In genomic region chr17:7951143-7951792, GRCh38 we compare ENCODE assay signal across 11 cellular contexts. TPM values are rescaled to one million over a fixed set of nuclear protein-coding genes. Genes with fewer than 3 reads are reported as not detected.
DNase-seq lines count a peak whose midpoint lies in the region; ATAC-seq and TF ChIP-seq lines count a peak whose summit lies in the region.
"Had no signal": no experiment of that assay in that cellular context is flagged by ENCODE, and none has a peak within 500 bp of the region (broad histone marks: within the 10 kb centered on the region; RNA-seq: fewer than 3 reads in every experiment).

No MANE protein-coding gene starts in this region.

- H3K4me3 ChIP-seq in OCI-LY3 (ENCODE audit: low read length) (no peak overlapping the region), stomach smooth muscle (ENCODE audit: low read length in 2 of 2) (peak overlapping the region in 1 of 2 donors; percentile 9), A673 (ENCODE audit: low read depth, low read length, poor library complexity, severe bottlenecking) (no peak overlapping the region)

- no peak overlapping the region for H3K27ac Mint-ChIP-seq in endothelial cell (ENCODE audit: unreplicated experiment)
- H3K27ac Mint-ChIP-seq: natural killer cell had no signal

- TF ChIP-seq CTCF in OCI-LY3 (IDR thresholded peaks at IDR 0.05; ENCODE audit: low read depth, low read length) (no peak), endothelial cell (IDR thresholded peaks at IDR 0.05; ENCODE audit: unreplicated experiment) (no peak), A673 (conservative IDR thresholded peaks at IDR 0.05; ENCODE audit: low read depth, low read length) (no peak)

- POLR2A ChIA-PET in A673 (lab: Charles Lee; ENCODE audit: low non-redundant PET): no interaction called here

- H3K4me1 ChIP-seq in OCI-LY3 (ENCODE audit: low read length) (peaks cover 28% of the 10 kb centered on the region), stomach smooth muscle (ENCODE audit: control insufficient read depth, insufficient read depth, low read length) (peaks cover 16% of the 10 kb centered on the region), A673 (ENCODE audit: insufficient read depth, low read length, poor library complexity, severe bottlenecking) (no peaks in the 10 kb centered on the region)

- H3K79me2 ChIP-seq in OCI-LY3 (ENCODE audit: low read length): no peaks in the 10 kb centered on the region

- no peaks in the 10 kb centered on the region for H3K9me3 Mint-ChIP-seq in endothelial cell (ENCODE audit: unreplicated experiment)
- H3K9me3 Mint-ChIP-seq: natural killer cell had no signal

- peak overlapping the region; percentile 39 for H3K4me2 ChIP-seq in OCI-LY3 (ENCODE audit: low read length)

- H3K27ac ChIP-seq in OCI-LY3 (ENCODE audit: low read length): peak overlapping the region; percentile 14; the same call in 1 of the 2 replicates
- peak overlapping the region; percentile 76 for H3K27ac ChIP-seq in stomach smooth muscle (ENCODE audit: low read length)
- no peak overlapping the region for H3K27ac ChIP-seq in A673 (ENCODE audit: low read depth, low read length, poor library complexity, severe bottlenecking)

- intact Hi-C loops in A673 (cut with micrococcal nuclease; ENCODE audit: unreplicated experiment): no loop called here

- CTCF ChIA-PET in A673 (lab: Charles Lee): no interaction called here

- H3K27me3 Mint-ChIP-seq in endothelial cell (ENCODE audit: unreplicated experiment): no peaks in the 10 kb centered on the region

- peak overlapping the region; percentile 16 for H3K4me3 Mint-ChIP-seq in endothelial cell (ENCODE audit: unreplicated experiment)
- H3K4me3 Mint-ChIP-seq: natural killer cell had no signal

- no peaks in the 10 kb centered on the region for H3K9me3 ChIP-seq in OCI-LY3 (ENCODE audit: insufficient read depth, low read length)
- no peaks in the 10 kb centered on the region for H3K9me3 ChIP-seq in stomach smooth muscle (ENCODE audit: control insufficient read depth in 2 of 2, low read length in 2 of 2)
- H3K9me3 ChIP-seq in A673 (ENCODE audit: low read depth, low read length, poor library complexity, severe bottlenecking): no peaks in the 10 kb centered on the region

- peaks cover 38% of the 10 kb centered on the region for H3K36me3 Mint-ChIP-seq in endothelial cell (ENCODE audit: low read depth, unreplicated experiment)
- H3K36me3 Mint-ChIP-seq: natural killer cell had no signal

- no peaks in the 10 kb centered on the region for H4K20me1 ChIP-seq in OCI-LY3 (ENCODE audit: insufficient read depth, low read length)

- no peaks in the 10 kb centered on the region for H3K27me3 ChIP-seq in OCI-LY3 (ENCODE audit: low read depth, low read length)
- H3K27me3 ChIP-seq in stomach smooth muscle (ENCODE audit: control insufficient read depth in 1 of 2, insufficient read depth in 2 of 2, low read length in 2 of 2): no peaks in the 10 kb centered on the region
- no peaks in the 10 kb centered on the region for H3K27me3 ChIP-seq in A673 (replicated peaks; ENCODE audit: insufficient read depth, low read depth, low read length, poor library complexity)

- H3K36me3 ChIP-seq in OCI-LY3 (replicated peaks; ENCODE audit: low read depth, low read length) (peaks cover 4% of the 10 kb centered on the region), stomach smooth muscle (ENCODE audit: control insufficient read depth in 2 of 2, insufficient read depth in 2 of 2, low read length in 2 of 2) (peaks cover 15 to 23% of the 10 kb centered on the region in 2 donors), A673 (ENCODE audit: insufficient read depth, low read length, poor library complexity, severe bottlenecking) (peaks cover 32% of the 10 kb centered on the region)

- H3K9ac ChIP-seq in OCI-LY3 (ENCODE audit: low read length) (no peak overlapping the region), stomach smooth muscle (ENCODE audit: low read length in 2 of 2) (peak overlapping the region in 1 of 2 donors; percentile 50)

- no TSS peak for BruUV-seq in A673 (replicated peaks; lab: Mats Ljungman, UMichigan)

- DNase-seq in activated CD8-positive, alpha-beta memory T cell treated with anti-CD3 and anti-CD28 coated beads for 24 hours: peak; percentile 63
- DNase-seq in activated CD8-positive, alpha-beta memory T cell treated with anti-CD3 and anti-CD28 coated beads, Interleukin-2, amount 50 U/mL, for 4 hours: no peak
- DNase-seq in endothelial cell (ENCODE audit: low spot score) (no peak), A673 (ENCODE audit: low spot score) (no peak), NCI-H226 (no peak)
- DNase-seq: natural killer cell, NCI-H82 had no signal

- H3K4me1 Mint-ChIP-seq in endothelial cell (ENCODE audit: unreplicated experiment): no peaks in the 10 kb centered on the region
- H3K4me1 Mint-ChIP-seq: natural killer cell had no signal

- no peak for ATAC-seq in GM19397 (IDR thresholded peaks at IDR 0.05; ENCODE audit: unreplicated experiment)

- no peak overlapping the region for H2AFZ ChIP-seq in OCI-LY3 (ENCODE audit: low read depth, low read length)

RNA-seq across cellular contexts. Expression of gene CNTROB, which starts 19.3 kb away (rescaled TPM):
- total RNA-seq in endothelial cell (ENCODE audit: unreplicated experiment) (32.6 TPM), A673 (2021) (72.3 and 79.9 TPM in 2 replicates)

RNA-seq across cellular contexts. Expression of gene TRAPPC1, which starts 19.5 kb away (rescaled TPM):
- total RNA-seq in endothelial cell (ENCODE audit: unreplicated experiment): 171 TPM
- total RNA-seq in A673 (2021): 111 and 140 TPM in 2 replicates

RNA-seq across cellular contexts. Expression of gene KCNAB3, which starts 21.6 kb away (rescaled TPM):
- total RNA-seq in endothelial cell (ENCODE audit: unreplicated experiment) (1.6 TPM), A673 (2021) (24.8 and 32.4 TPM in 2 replicates)

RNA-seq across cellular contexts. Expression of gene RNF227, which starts 35.2 kb away (rescaled TPM):
- 0.77 TPM for total RNA-seq in endothelial cell (ENCODE audit: unreplicated experiment)
- total RNA-seq in A673 (2021): 0.83 and 1.1 TPM in 2 replicates

RNA-seq across cellular contexts. Expression of gene GUCY2D, which starts 51.1 kb away (rescaled TPM):
- total RNA-seq in endothelial cell (ENCODE audit: unreplicated experiment): not detected
- not detected in 2 replicates for total RNA-seq in A673 (2021)
- total RNA-seq: bronchial epithelial cell, natural killer cell had no signal
